15 cellular contexts compared by ENCODE assay signal in the genomic region with DNA sequence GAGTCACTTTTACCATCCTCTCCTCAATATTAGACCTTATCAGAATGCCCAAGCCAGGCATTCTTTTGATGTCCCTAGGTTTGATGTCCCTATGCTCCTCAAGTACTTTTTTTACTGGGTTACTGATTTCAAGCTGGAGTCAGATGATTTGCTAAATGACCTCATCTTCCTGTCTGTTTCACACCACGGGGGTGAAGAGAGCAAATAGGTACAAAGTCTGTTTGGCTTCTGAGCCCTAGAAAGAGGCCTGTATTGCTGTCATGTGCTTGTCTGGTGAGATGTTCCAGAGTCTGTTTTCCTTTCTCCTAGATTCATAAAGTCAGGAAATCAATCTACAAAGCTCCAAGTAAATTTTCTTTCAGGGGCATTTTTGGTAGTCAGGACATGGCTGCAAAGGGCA. TPM values are rescaled to one million over a fixed set of nuclear protein-coding genes. Genes with fewer than 3 reads are reported as not detected.
DNase-seq lines count a peak whose midpoint lies in the region; ATAC-seq and TF ChIP-seq lines count a peak whose summit lies in the region.
"Had no signal": no experiment of that assay in that cellular context is flagged by ENCODE, and none has a peak within 500 bp of the region (broad histone marks: within the 10 kb centered on the region; RNA-seq: fewer than 3 reads in every experiment).

No MANE protein-coding gene starts in this region.

- TF ChIP-seq CTCF in smooth muscle cell (IDR thresholded peaks at IDR 0.05; ENCODE audit: borderline replicate concordance, insufficient read depth, poor library complexity, severe bottlenecking) = no peak
- TF ChIP-seq CTCF in dorsolateral prefrontal cortex (IDR thresholded peaks at IDR 0.05 in 54 of 56, conservative IDR thresholded peaks at IDR 0.05 in 2 of 56; ENCODE audit: low read depth in 1 of 56, partially characterized antibody in 56 of 56) = no peak

- H3K36me3 ChIP-seq in smooth muscle cell (ENCODE audit: low read depth) = no peaks in the 10 kb centered on the region
- H3K36me3 ChIP-seq: right atrium auricular region had no signal

- in situ Hi-C loops in SK-MEL-5 (cut with HindIII; ENCODE audit: low pct_unique_long_range_greater_than_20kb, low sequenced_read_pairs) = no loop called here

- no peak overlapping the region for H3K4me3 ChIP-seq in smooth muscle cell
- no peak overlapping the region for H3K4me3 ChIP-seq in dorsolateral prefrontal cortex
- H3K4me3 ChIP-seq: right atrium auricular region had no signal

- no peaks in the 10 kb centered on the region for H3K9me3 ChIP-seq in smooth muscle cell (replicated peaks; ENCODE audit: low read depth)
- H3K9me3 ChIP-seq: right atrium auricular region had no signal

- intact Hi-C loops in dorsolateral prefrontal cortex (cut with DNase I) = no loop called here

- H3K79me2 ChIP-seq in smooth muscle cell (ENCODE audit: low read depth) = no peaks in the 10 kb centered on the region

- peak overlapping the region; percentile 73 for H2AFZ ChIP-seq in smooth muscle cell (ENCODE audit: low read depth)

- DNase-seq in SK-MEL-5 (ENCODE audit: low read depth, low spot score) (peak; percentile 88), kidney glomerular epithelial cell (lab: John Stamatoyannopoulos, UW) (peak; percentile 50), smooth muscle cell (lab: John Stamatoyannopoulos, UW; ENCODE audit: unreplicated experiment) (no peak), NCI-H2029 treated with DMSO at 0.1 percent for 48 hours (lab: John Stamatoyannopoulos, UW) (no peak), dorsolateral prefrontal cortex (no peak), DMS79 (lab: John Stamatoyannopoulos, UW) (no peak)
- DNase-seq: activated CD8-positive, alpha-beta T cell treated with anti-CD3 and anti-CD28 coated beads for 36 hours; caudate nucleus; GDM1; NCI-H226 had no signal

- H3K27me3 ChIP-seq in smooth muscle cell (ENCODE audit: low read depth) (no peaks in the 10 kb centered on the region), dorsolateral prefrontal cortex (peaks cover 0 to 4% (median 0%) of the 10 kb centered on the region in 45 donors)
- H3K27me3 ChIP-seq: right atrium auricular region had no signal

- no peak overlapping the region for H3K9ac ChIP-seq in smooth muscle cell (ENCODE audit: low read depth)

- H3K27ac ChIP-seq in smooth muscle cell (ENCODE audit: low read depth) = no peak overlapping the region
- no peak overlapping the region for H3K27ac ChIP-seq in dorsolateral prefrontal cortex
- H3K27ac ChIP-seq: right atrium auricular region, RWPE1 had no signal

- peak; percentile 45 for ATAC-seq in GM21447 (IDR thresholded peaks at IDR 0.05; ENCODE audit: unreplicated experiment)
- no peak for ATAC-seq in HG02798 (IDR thresholded peaks at IDR 0.05; ENCODE audit: poor library complexity, unreplicated experiment)
- ATAC-seq: activated CD8-positive, alpha-beta T cell treated with anti-CD3 and anti-CD28 coated beads for 36 hours had no signal

- H4K20me1 ChIP-seq in smooth muscle cell (ENCODE audit: low read depth) = no peaks in the 10 kb centered on the region

- H3K4me2 ChIP-seq in smooth muscle cell = no peak overlapping the region

- H3F3A ChIP-seq in smooth muscle cell (ENCODE audit: low read depth) = no peaks in the 10 kb centered on the region

- H3K4me1 ChIP-seq in smooth muscle cell (ENCODE audit: low read depth) = no peaks in the 10 kb centered on the region
- H3K4me1 ChIP-seq: right atrium auricular region had no signal

- WGBS in smooth muscle cell (ENCODE audit: low lambda C conversion rate) = 21% methylated on average over 1 of the region's 1 CpG

RNA-seq across cellular contexts. Expression of gene DAB2, which starts 12.7 kb away (rescaled TPM):
- 221 and 253 TPM in 2 replicates for total RNA-seq in SK-MEL-5 (2014; rRNA removed; shearing (Covaris generic))
- polyA plus RNA-seq in SK-MEL-5 (2015; cell fraction: cytosol; rRNA removed) = 282 and 344 TPM in 2 replicates
- 546 and 630 TPM in 2 replicates for polyA plus RNA-seq in SK-MEL-5 (2015; cell fraction: nucleus; rRNA removed)
- total RNA-seq in smooth muscle cell (95.0 and 105 TPM in 2 replicates), dorsolateral prefrontal cortex (10 to 100 TPM in 106 of 120 experiments, 1 to 10 TPM in 14; 7.5 to 46.1 (median 14.3) TPM)
- polyA plus RNA-seq in smooth muscle cell = 81.4 and 87.2 TPM in 2 replicates
- total RNA-seq: T-helper 2 cell treated with Interferon-gamma antibody and Interleukin-4, amounts not matched to agents 100 ng/mL and 5 ng/mL, for 36 hours had no signal

Comparison
In these comparisons a context has a peak if more than half of its experiments do, and no peak if none do; other contexts are left out.
1. DNase-seq: peak in SK-MEL-5 (single experiment) and kidney glomerular epithelial cell (single experiment); none in smooth muscle cell (single experiment), NCI-H2029 treated with DMSO at 0.1 percent for 48 hours (single experiment), dorsolateral prefrontal cortex (0 of 10) and DMS79 (single experiment).